8 cellular contexts compared by ENCODE assay signal in the genomic region with DNA sequence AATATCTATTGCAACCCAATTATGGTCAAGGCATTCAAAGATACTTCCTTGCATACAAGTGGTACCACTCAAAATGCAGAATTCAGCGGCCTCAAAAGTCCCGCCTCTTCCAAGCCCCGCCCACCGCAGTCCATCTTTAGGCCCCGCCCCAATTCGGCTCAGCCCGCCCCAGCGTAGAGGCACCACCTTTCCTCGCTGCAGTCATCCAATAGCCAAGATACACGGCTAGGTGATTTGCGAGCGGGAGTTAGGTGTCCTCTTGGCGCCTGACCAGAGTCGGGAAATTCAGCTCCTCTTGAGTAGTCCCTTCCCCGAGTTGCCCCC. TPM values are rescaled to one million over a fixed set of nuclear protein-coding genes. Genes with fewer than 3 reads are reported as not detected.
DNase-seq lines count a peak whose midpoint lies in the region; ATAC-seq, FAIRE-seq and TF ChIP-seq lines count a peak whose summit lies in the region.

No MANE protein-coding gene starts in this region.

- 0% methylated on average over 12 of the region's 15 CpGs for WGBS in HepG2 (ENCODE audit: low lambda C conversion rate)

- no peak overlapping the region for H2AFZ ChIP-seq in HepG2 (ENCODE audit: low read length)

- no peak for TF ChIP-seq RAD21 in HepG2 (CRISPR knock-in tag; IDR thresholded peaks at IDR 0.05)

- H3K4me1 ChIP-seq in HepG2 (ENCODE audit: insufficient read depth, low read length): peaks cover 29% of the 10 kb centered on the region

- CTCF ChIA-PET in HepG2 (lab: Yijun Ruan, JAX; ENCODE audit: low intra/inter-chr PET ratio, low total read pairs): no interaction called here

- DNase-seq in AG09309 (ENCODE audit: low read depth): peak; percentile 18
- peak; percentile 95 for DNase-seq in NCI-H510A (lab: John Stamatoyannopoulos, UW)
- DNase-seq in activated CD4-positive, alpha-beta T cell treated with anti-CD3 and anti-CD28 coated beads for 4 hours: peak; percentile 93
- DNase-seq in coronary artery (ENCODE audit: low spot score): no peak
- DNase-seq in HepG2 (ENCODE audit: low spot score): peak; percentile 83
- DNase-seq in stimulated activated CD4-positive, alpha-beta T cell treated with anti-CD3 and anti-CD28 coated beads, Interleukin-4, amount 100 ng/mL, for 24 hours: peak; percentile 95

- no peak; a peak in 1 of 4 replicates for TF ChIP-seq POLR2A in HepG2 (IDR thresholded peaks at IDR 0.05; ENCODE audit: insufficient read depth in 1 of 2, low read depth in 2 of 2, low read length in 2 of 2)

- peak overlapping the region; percentile 40 to 79 for H3K27ac ChIP-seq in coronary artery
- peak overlapping the region; percentile 83 for H3K27ac ChIP-seq in HepG2 (ENCODE audit: extremely low read length, insufficient read depth, low read length)

- intact Hi-C loops in HepG2 (cut with micrococcal nuclease; ENCODE audit: unreplicated experiment): loop anchor here (1.0 kb wide), 1 partner anchor 55 kb away; no protein-coding TSS in a partner anchor

- H4K20me1 ChIP-seq in HepG2 (ENCODE audit: insufficient read depth, low read length): no peaks in the 10 kb centered on the region

- peak overlapping the region; percentile 61 for H3K4me2 ChIP-seq in HepG2 (ENCODE audit: low read depth, low read length)

- POLR2A ChIA-PET in HepG2 (lab: Yijun Ruan, JAX): no interaction called here

- peak overlapping the region; percentile 76 for H3K4me3 ChIP-seq in AG09309 (ENCODE audit: control insufficient read depth, low read depth, low read length)
- peak overlapping the region; percentile 85 for H3K4me3 ChIP-seq in coronary artery
- peak overlapping the region; percentile 83 to 98 (median 86); a peak in 5 of 6 replicates for H3K4me3 ChIP-seq in HepG2 (replicated peaks in 1 of 3; ENCODE audit: insufficient read depth in 1 of 3, low read depth in 2 of 3, low read length in 3 of 3)

- H3K9ac ChIP-seq in HepG2 (ENCODE audit: insufficient read depth, low read depth, low read length): peak overlapping the region; percentile 90

- no TSS peak for BruUV-seq in HepG2 (replicated peaks; lab: Mats Ljungman, UMichigan)

- H3K36me3 ChIP-seq in HepG2 (replicated peaks in 1 of 2; ENCODE audit: control insufficient read depth in 1 of 2, insufficient read depth in 2 of 2, low read length in 2 of 2): no peaks in the 10 kb centered on the region

- ATAC-seq in GM19043 (IDR thresholded peaks at IDR 0.05; ENCODE audit: low read depth, unreplicated experiment) (peak; percentile 68), HG03354 (IDR thresholded peaks at IDR 0.05; ENCODE audit: poor library complexity, severe bottlenecking, unreplicated experiment) (peak; percentile 80), HepG2 (peak; percentile 78)

- TF ChIP-seq CTCF in AG09309 (IDR thresholded peaks at IDR 0.05; ENCODE audit: control insufficient read depth, insufficient read depth, low read depth, low read length, missing control alignments) (no peak), coronary artery (IDR thresholded peaks at IDR 0.05) (no peak), HepG2 (CRISPR knock-in tag; IDR thresholded peaks at IDR 0.05) (no peak)

- H3K79me2 ChIP-seq in HepG2 (ENCODE audit: insufficient read depth, low read length): peaks cover 31% of the 10 kb centered on the region

- H3K9me3 ChIP-seq in HepG2 (ENCODE audit: low read length): no peaks in the 10 kb centered on the region

- FAIRE-seq in HepG2 (lab: Jason Lieb, UNC): peak; percentile 4

- no peaks in the 10 kb centered on the region; a peak in 1 of 5 replicates for H3K27me3 ChIP-seq in HepG2 (ENCODE audit: control insufficient read depth in 1 of 2, insufficient read depth in 2 of 2, low read length in 2 of 2)

- TF ChIP-seq EP300 in HepG2 (IDR thresholded peaks at IDR 0.05; ENCODE audit: low read depth in 2 of 2, low read length in 2 of 2) (no peak), HepG2 (CRISPR knock-in tag; IDR thresholded peaks at IDR 0.05; ENCODE audit: borderline replicate concordance) (no peak)

- in situ Hi-C loops in HepG2 (cut with HindIII; ENCODE audit: extremely low pct_ligation_motif_present, low pct_unique_long_range_greater_than_20kb): no loop called here

TF ChIP-seq in HepG2, 621 proteins besides CTCF, POLR2A, EP300 and RAD21 (continues in another document):
- no peak for TF ChIP-seq SRSF1 (optimal IDR thresholded peaks at IDR 0.05; ENCODE audit: low read depth, low read length)
- TF ChIP-seq, protein P1, sequence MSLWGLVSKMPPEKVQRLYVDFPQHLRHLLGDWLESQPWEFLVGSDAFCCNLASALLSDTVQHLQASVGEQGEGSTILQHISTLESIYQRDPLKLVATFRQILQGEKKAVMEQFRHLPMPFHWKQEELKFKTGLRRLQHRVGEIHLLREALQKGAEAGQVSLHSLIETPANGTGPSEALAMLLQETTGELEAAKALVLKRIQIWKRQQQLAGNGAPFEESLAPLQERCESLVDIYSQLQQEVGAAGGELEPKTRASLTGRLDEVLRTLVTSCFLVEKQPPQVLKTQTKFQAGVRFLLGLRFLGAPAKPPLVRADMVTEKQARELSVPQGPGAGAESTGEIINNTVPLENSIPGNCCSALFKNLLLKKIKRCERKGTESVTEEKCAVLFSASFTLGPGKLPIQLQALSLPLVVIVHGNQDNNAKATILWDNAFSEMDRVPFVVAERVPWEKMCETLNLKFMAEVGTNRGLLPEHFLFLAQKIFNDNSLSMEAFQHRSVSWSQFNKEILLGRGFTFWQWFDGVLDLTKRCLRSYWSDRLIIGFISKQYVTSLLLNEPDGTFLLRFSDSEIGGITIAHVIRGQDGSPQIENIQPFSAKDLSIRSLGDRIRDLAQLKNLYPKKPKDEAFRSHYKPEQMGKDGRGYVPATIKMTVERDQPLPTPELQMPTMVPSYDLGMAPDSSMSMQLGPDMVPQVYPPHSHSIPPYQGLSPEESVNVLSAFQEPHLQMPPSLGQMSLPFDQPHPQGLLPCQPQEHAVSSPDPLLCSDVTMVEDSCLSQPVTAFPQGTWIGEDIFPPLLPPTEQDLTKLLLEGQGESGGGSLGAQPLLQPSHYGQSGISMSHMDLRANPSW (CRISPR knock-in tag; IDR thresholded peaks at IDR 0.05; ENCODE audit: borderline replicate concordance): 0 out of 2 replicates have a peak, but pooled peaks have one; percentile 59
- no peak for TF ChIP-seq PITX1 (CRISPR knock-in tag; IDR thresholded peaks at IDR 0.05)
- peak; percentile 20 for TF ChIP-seq ZNF781 (CRISPR knock-in tag; IDR thresholded peaks at IDR 0.05; ENCODE audit: borderline replicate concordance, not compliant biosample characterization)
- TF ChIP-seq ZNF3 (CRISPR knock-in tag; IDR thresholded peaks at IDR 0.05): no peak
- TF ChIP-seq TP53 (CRISPR knock-in tag; conservative IDR thresholded peaks at IDR 0.05): 0 out of 2 replicates have a peak, but pooled peaks have one; percentile 14
- TF ChIP-seq ETV6 (CRISPR knock-in tag; conservative IDR thresholded peaks at IDR 0.05): no peak
- TF ChIP-seq, protein P2, sequence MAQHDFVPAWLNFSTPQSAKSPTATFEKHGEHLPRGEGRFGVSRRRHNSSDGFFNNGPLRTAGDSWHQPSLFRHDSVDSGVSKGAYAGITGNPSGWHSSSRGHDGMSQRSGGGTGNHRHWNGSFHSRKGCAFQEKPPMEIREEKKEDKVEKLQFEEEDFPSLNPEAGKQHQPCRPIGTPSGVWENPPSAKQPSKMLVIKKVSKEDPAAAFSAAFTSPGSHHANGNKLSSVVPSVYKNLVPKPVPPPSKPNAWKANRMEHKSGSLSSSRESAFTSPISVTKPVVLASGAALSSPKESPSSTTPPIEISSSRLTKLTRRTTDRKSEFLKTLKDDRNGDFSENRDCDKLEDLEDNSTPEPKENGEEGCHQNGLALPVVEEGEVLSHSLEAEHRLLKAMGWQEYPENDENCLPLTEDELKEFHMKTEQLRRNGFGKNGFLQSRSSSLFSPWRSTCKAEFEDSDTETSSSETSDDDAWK (CRISPR knock-in tag; IDR thresholded peaks at IDR 0.05): no peak
- 0 out of 2 replicates have a peak, but pooled peaks have one; percentile 29 for TF ChIP-seq RXRB (CRISPR knock-in tag; IDR thresholded peaks at IDR 0.05; ENCODE audit: borderline replicate concordance)
- TF ChIP-seq POLR2AphosphoS5 (IDR thresholded peaks at IDR 0.05; ENCODE audit: low read depth, low read length): peak; percentile 48; the same call in 1 of the 2 replicates
- no peak for TF ChIP-seq ZNF562 (CRISPR knock-in tag; IDR thresholded peaks at IDR 0.05; ENCODE audit: borderline replicate concordance)
- peak; percentile 4; the same call in 1 of the 2 replicates for TF ChIP-seq ZNF891 (CRISPR knock-in tag; IDR thresholded peaks at IDR 0.05)
- TF ChIP-seq ZNF496 (CRISPR knock-in tag; IDR thresholded peaks at IDR 0.05; ENCODE audit: insufficient replicate concordance): no peak
- no peak for TF ChIP-seq ZFP37 (CRISPR knock-in tag; IDR thresholded peaks at IDR 0.05; ENCODE audit: borderline replicate concordance)
- no peak for TF ChIP-seq YY1 (IDR thresholded peaks at IDR 0.05; ENCODE audit: insufficient read depth, insufficient replicate concordance, low read depth, low read length)
- no peak for TF ChIP-seq ERF (CRISPR knock-in tag; IDR thresholded peaks at IDR 0.05)
- peak; percentile 62; the same call in 1 of the 2 replicates for TF ChIP-seq YEATS4 (CRISPR knock-in tag; IDR thresholded peaks at IDR 0.05; ENCODE audit: borderline replicate concordance)

RNA-seq across cellular contexts. Expression of a gene that starts 0.4 kb away (rescaled TPM):
- total RNA-seq in HepG2 (2016; rRNA removed; fragmentation: Illumina TruSeq; extraction: Trizol): 211 and 297 TPM in 2 replicates
- 258 and 292 TPM in 2 replicates for total RNA-seq in HepG2 (2016; cell fraction: cytosol; rRNA removed; fragmentation: Illumina TruSeq; extraction: Trizol; ENCODE audit: low read depth)
- 217 and 309 TPM in 2 replicates for total RNA-seq in HepG2 (2016; cell fraction: insoluble cytoplasmic fraction; rRNA removed; fragmentation: Illumina TruSeq; extraction: Trizol)
- 238 and 248 TPM in 2 replicates for total RNA-seq in HepG2 (2016; cell fraction: membrane; rRNA removed; fragmentation: Illumina TruSeq; extraction: Trizol)
- 207 and 249 TPM in 2 replicates for total RNA-seq in HepG2 (2016; cell fraction: nucleus; rRNA removed; fragmentation: Illumina TruSeq; extraction: Trizol)
- 59.2 and 71.9 TPM in 2 replicates for polyA plus RNA-seq in HepG2 (2011; rRNA removed)
- 66.6 and 92.7 TPM in 2 replicates for polyA plus RNA-seq in HepG2 (2011; cell fraction: cytosol; rRNA removed)
- polyA plus RNA-seq in HepG2 (2011; cell fraction: nucleus; rRNA removed): 18.0 and 26.4 TPM in 2 replicates
- 158 and 241 TPM in 2 replicates for polyA plus RNA-seq in HepG2 (2012)
- 266 and 357 TPM in 2 replicates for polyA plus RNA-seq in HepG2 (2016; cell fraction: cytosol; fragmentation: Illumina TruSeq; extraction: Trizol; ENCODE audit: low read depth)
- polyA plus RNA-seq in HepG2 (2016; cell fraction: insoluble cytoplasmic fraction; fragmentation: Illumina TruSeq; extraction: Trizol; ENCODE audit: low read depth): 190 and 205 TPM in 2 replicates
- 188 and 231 TPM in 2 replicates for polyA plus RNA-seq in HepG2 (2016; cell fraction: membrane; fragmentation: Illumina TruSeq; extraction: Trizol; ENCODE audit: low read depth)
- 302 and 338 TPM in 2 replicates for polyA plus RNA-seq in HepG2 (2016; cell fraction: nucleus; fragmentation: Illumina TruSeq; extraction: Trizol; ENCODE audit: insufficient read depth, low read depth)
- 10.4 and 21.3 TPM in 2 replicates for polyA minus RNA-seq in HepG2 (2011; rRNA and poly(A)+ RNA removed; ENCODE audit: low replicate concordance)
- polyA minus RNA-seq in HepG2 (2011; cell fraction: cytosol; rRNA and poly(A)+ RNA removed): 23.8 and 24.0 TPM in 2 replicates
- polyA minus RNA-seq in HepG2 (2011; cell fraction: nucleus; rRNA and poly(A)+ RNA removed): 25.4 and 28.5 TPM in 2 replicates
